Comparison of ENCODE assay signal across 16 cellular contexts in genomic region chr20:61805781-61806180, GRCh38.
"Had no signal": no experiment of that assay in that cellular context is flagged by ENCODE, and none has a peak within 500 bp of the region (broad histone marks: within the 10 kb centered on the region; RNA-seq: fewer than 3 reads in every experiment).

No MANE protein-coding gene starts in this region.

- H3K36me3 Mint-ChIP-seq: naive thymus-derived CD4-positive, alpha-beta T cell; type B pancreatic cell had no signal

- ATAC-seq: esophagus mucosa; naive thymus-derived CD4-positive, alpha-beta T cell; stimulated activated naive CD8-positive, alpha-beta T cell treated with anti-CD3 and anti-CD28 coated beads, Interleukin-15, Interleukin-2, amounts not matched to agents 100 U/mL and 50 U/mL, for 24 hours had no signal

- H3K27me3 ChIP-seq: right atrium auricular region, thyroid gland had no signal

- DNase-seq: effector memory CD4-positive, alpha-beta T cell; islet precursor cell; mammary epithelial cell; naive thymus-derived CD4-positive, alpha-beta T cell; nephron progenitor cell; small intestine; stimulated activated CD4-positive, alpha-beta T cell treated with anti-CD3 and anti-CD28 coated beads, Interleukin-2, amount 100 ng/mL, for 48 hours; stimulated activated naive CD8-positive, alpha-beta T cell treated with anti-CD3 and anti-CD28 coated beads, Interleukin-15, Interleukin-2, amounts not matched to agents 100 U/mL and 50 U/mL, for 24 hours; thyroid gland; uterus had no signal

- H3K27ac ChIP-seq: left ventricle myocardium inferior, neutrophil, right atrium auricular region, suprapubic skin, thyroid gland, uterus had no signal

- H3K4me3 Mint-ChIP-seq: naive thymus-derived CD4-positive, alpha-beta T cell; nephron progenitor cell; type B pancreatic cell had no signal

- H3K4me1 ChIP-seq: uterus had no signal

- H3K27ac Mint-ChIP-seq: naive thymus-derived CD4-positive, alpha-beta T cell; nephron progenitor cell; type B pancreatic cell had no signal

- H3K9me3 Mint-ChIP-seq: nephron progenitor cell, type B pancreatic cell had no signal

- H3K36me3 ChIP-seq: left ventricle myocardium inferior, neutrophil, right atrium auricular region, suprapubic skin, thyroid gland, uterus had no signal

- H3K9me3 ChIP-seq: left ventricle myocardium inferior, neutrophil, right atrium auricular region, suprapubic skin, thyroid gland, uterus had no signal

- H3K4me3 ChIP-seq: left ventricle myocardium inferior, right atrium auricular region, suprapubic skin, thyroid gland, uterus had no signal
